Comparison of ENCODE assay signal across 11 cellular contexts in genomic region chr1:44636711-44637589, GRCh38. TPM values are rescaled to one million over a fixed set of nuclear protein-coding genes. Genes with fewer than 3 reads are reported as not detected.
DNase-seq lines count a peak whose midpoint lies in the region; FAIRE-seq and TF ChIP-seq lines count a peak whose summit lies in the region.
"Had no signal": no experiment of that assay in that cellular context is flagged by ENCODE, and none has a peak within 500 bp of the region (broad histone marks: within the 10 kb centered on the region; RNA-seq: fewer than 3 reads in every experiment).

No MANE protein-coding gene starts in this region.

- DNase-seq in activated CD4-positive, alpha-beta memory T cell treated with anti-CD3 and anti-CD28 coated beads for 36 hours: no peak
- no peak for DNase-seq in activated CD4-positive, alpha-beta memory T cell treated with anti-CD3 and anti-CD28 coated beads, Interleukin-2, amount 10 ng/mL, durations not matched to agents 7 days and 5 days
- DNase-seq in NCI-H524 treated with DMSO at 0.1 percent for 48 hours (lab: John Stamatoyannopoulos, UW) (peak; percentile 89), epithelial cell of esophagus (ENCODE audit: low read depth) (peak; percentile 84), hippocampal formation (lab: John Stamatoyannopoulos, UW) (no peak), RCC 7860 (ENCODE audit: low spot score) (no peak)
- DNase-seq in activated T-cell treated with anti-CD3 and anti-CD28 coated beads, Interleukin-2, amount 50 U/mL, for 1 hour: no peak
- DNase-seq: activated naive CD4-positive, alpha-beta T cell treated with anti-CD3 and anti-CD28 coated beads, Interleukin-2, amount 10 ng/mL, durations not matched to agents 7 days and 5 days had no signal

- no peaks in the 10 kb centered on the region for H3K9me3 ChIP-seq in skeletal muscle tissue (ENCODE audit: control insufficient read depth in 3 of 3, low read length in 3 of 3)
- H3K9me3 ChIP-seq: A549 had no signal

- H3K4me3 Mint-ChIP-seq in activated CD4-positive, alpha-beta memory T cell treated with anti-CD3 and anti-CD28 coated beads for 36 hours: no peak overlapping the region
- H3K4me3 Mint-ChIP-seq in activated CD4-positive, alpha-beta memory T cell treated with anti-CD3 and anti-CD28 coated beads, Interleukin-2, amount 10 ng/mL, durations not matched to agents 7 days and 5 days: no peak overlapping the region
- H3K4me3 Mint-ChIP-seq: activated naive CD4-positive, alpha-beta T cell treated with anti-CD3 and anti-CD28 coated beads, Interleukin-2, amount 10 ng/mL, durations not matched to agents 7 days and 5 days had no signal

- H3K4me3 ChIP-seq in epithelial cell of esophagus (ENCODE audit: low read length) (no peak overlapping the region), skeletal muscle tissue (ENCODE audit: low read length in 3 of 3) (no peak overlapping the region)
- H3K4me3 ChIP-seq: A549 had no signal

- H3K4me1 ChIP-seq in skeletal muscle tissue (ENCODE audit: control insufficient read depth in 3 of 3, insufficient read depth in 3 of 3, low read length in 3 of 3): peaks cover 81 to 96% (median 83%) of the 10 kb centered on the region in 3 donors

- no peaks in the 10 kb centered on the region for H3K9me3 Mint-ChIP-seq in activated CD4-positive, alpha-beta memory T cell treated with anti-CD3 and anti-CD28 coated beads for 36 hours
- no peaks in the 10 kb centered on the region for H3K9me3 Mint-ChIP-seq in activated CD4-positive, alpha-beta memory T cell treated with anti-CD3 and anti-CD28 coated beads, Interleukin-2, amount 10 ng/mL, durations not matched to agents 7 days and 5 days
- H3K9me3 Mint-ChIP-seq: activated naive CD4-positive, alpha-beta T cell treated with anti-CD3 and anti-CD28 coated beads, Interleukin-2, amount 10 ng/mL, durations not matched to agents 7 days and 5 days had no signal

- H3K4me1 Mint-ChIP-seq in activated CD4-positive, alpha-beta memory T cell treated with anti-CD3 and anti-CD28 coated beads for 36 hours (ENCODE audit: low read depth): peaks cover 26% of the 10 kb centered on the region
- H3K4me1 Mint-ChIP-seq in activated CD4-positive, alpha-beta memory T cell treated with anti-CD3 and anti-CD28 coated beads, Interleukin-2, amount 10 ng/mL, durations not matched to agents 7 days and 5 days: peaks cover 27% of the 10 kb centered on the region

- CTCF ChIA-PET in activated CD4-positive, alpha-beta memory T cell treated with anti-CD3 and anti-CD28 coated beads for 36 hours (lab: Charles Lee): interaction anchor here (0.7 to 6.9 kb wide), 2 partner anchors 15 to 589 kb away, joined by 3 to 65 read pairs; no protein-coding TSS in a partner anchor
- CTCF ChIA-PET in activated CD4-positive, alpha-beta memory T cell treated with anti-CD3 and anti-CD28 coated beads, Interleukin-2, amount 10 ng/mL, durations not matched to agents 7 days and 5 days (lab: Charles Lee): interaction anchor here (1.1 kb wide), 1 partner anchor 16 kb away, joined by 3 read pairs; no protein-coding TSS in a partner anchor

- peak overlapping the region; percentile 28 for H3K27ac Mint-ChIP-seq in activated CD4-positive, alpha-beta memory T cell treated with anti-CD3 and anti-CD28 coated beads for 36 hours
- no peak overlapping the region for H3K27ac Mint-ChIP-seq in activated CD4-positive, alpha-beta memory T cell treated with anti-CD3 and anti-CD28 coated beads, Interleukin-2, amount 10 ng/mL, durations not matched to agents 7 days and 5 days
- H3K27ac Mint-ChIP-seq: activated naive CD4-positive, alpha-beta T cell treated with anti-CD3 and anti-CD28 coated beads, Interleukin-2, amount 10 ng/mL, durations not matched to agents 7 days and 5 days had no signal

- peak overlapping the region; percentile 59 for H3K27ac ChIP-seq in skeletal muscle tissue (ENCODE audit: low read depth, low read length)
- H3K27ac ChIP-seq: A549 had no signal

- no peak for TF ChIP-seq CTCF in epithelial cell of esophagus (IDR thresholded peaks at IDR 0.05; ENCODE audit: insufficient read depth, low read depth, low read length, missing control alignments)

- peak overlapping the region in 2 of 3 donors; percentile 35 to 64 for H3K9ac ChIP-seq in skeletal muscle tissue (ENCODE audit: low read depth in 1 of 3, low read length in 3 of 3)

- H3K27me3 Mint-ChIP-seq in activated CD4-positive, alpha-beta memory T cell treated with anti-CD3 and anti-CD28 coated beads for 36 hours: no peaks in the 10 kb centered on the region
- H3K27me3 Mint-ChIP-seq in activated CD4-positive, alpha-beta memory T cell treated with anti-CD3 and anti-CD28 coated beads, Interleukin-2, amount 10 ng/mL, durations not matched to agents 7 days and 5 days: no peaks in the 10 kb centered on the region
- H3K27me3 Mint-ChIP-seq: activated naive CD4-positive, alpha-beta T cell treated with anti-CD3 and anti-CD28 coated beads, Interleukin-2, amount 10 ng/mL, durations not matched to agents 7 days and 5 days had no signal

- POLR2A ChIA-PET in activated CD4-positive, alpha-beta memory T cell treated with anti-CD3 and anti-CD28 coated beads for 36 hours (lab: Charles Lee): interaction anchor here (0.5 to 3.1 kb wide), 2 partner anchors 15 to 29 kb away, joined by 4 to 15 read pairs; no protein-coding TSS in a partner anchor
- POLR2A ChIA-PET in activated CD4-positive, alpha-beta memory T cell treated with anti-CD3 and anti-CD28 coated beads, Interleukin-2, amount 10 ng/mL, durations not matched to agents 7 days and 5 days (lab: Charles Lee): interaction anchor here (1.1 to 1.2 kb wide), 2 partner anchors 15 to 84 kb away, joined by 3 read pairs; no protein-coding TSS in a partner anchor

- intact Hi-C loops in activated CD4-positive, alpha-beta memory T cell treated with anti-CD3 and anti-CD28 coated beads for 36 hours (cut with micrococcal nuclease): loop anchor here (10.0 kb wide), 2 partner anchors 168 to 1682 kb away; partner anchors contain the start of genes BTBD19, DYNLT4, PLK3 and SLC2A1

- peaks cover 32% of the 10 kb centered on the region for H3K36me3 Mint-ChIP-seq in activated CD4-positive, alpha-beta memory T cell treated with anti-CD3 and anti-CD28 coated beads for 36 hours
- peaks cover 66% of the 10 kb centered on the region for H3K36me3 Mint-ChIP-seq in activated CD4-positive, alpha-beta memory T cell treated with anti-CD3 and anti-CD28 coated beads, Interleukin-2, amount 10 ng/mL, durations not matched to agents 7 days and 5 days (ENCODE audit: low read depth)

- H3K36me3 ChIP-seq in skeletal muscle tissue (ENCODE audit: control insufficient read depth in 3 of 3, insufficient read depth in 3 of 3, low read length in 3 of 3): peaks cover 43 to 63% (median 45%) of the 10 kb centered on the region in 3 donors

- no peaks in the 10 kb centered on the region for H3K27me3 ChIP-seq in skeletal muscle tissue (ENCODE audit: control insufficient read depth in 3 of 3, insufficient read depth in 3 of 3, low read length in 3 of 3)

- FAIRE-seq in RCC 7860 (lab: Jason Lieb, UNC): no peak
- FAIRE-seq: A549 had no signal

RNA-seq across cellular contexts. Expression of gene TMEM53, which starts 37.3 kb away (rescaled TPM):
- total RNA-seq in activated CD4-positive, alpha-beta memory T cell treated with anti-CD3 and anti-CD28 coated beads for 36 hours: 1 to 10 TPM; 5.1 to 6.5 TPM
- total RNA-seq in activated CD4-positive, alpha-beta memory T cell treated with anti-CD3 and anti-CD28 coated beads, Interleukin-2, amount 10 ng/mL, durations not matched to agents 7 days and 5 days: 1 to 10 TPM; 4.3 to 5.6 TPM
- total RNA-seq in skeletal muscle tissue: 3.1 TPM

RNA-seq across cellular contexts. Expression of gene ARMH1, which starts 37.6 kb away (rescaled TPM):
- 100 to 1,000 TPM; 134 to 141 TPM for total RNA-seq in activated CD4-positive, alpha-beta memory T cell treated with anti-CD3 and anti-CD28 coated beads for 36 hours
- 10 to 100 TPM; 20.8 to 21.2 TPM for total RNA-seq in activated CD4-positive, alpha-beta memory T cell treated with anti-CD3 and anti-CD28 coated beads, Interleukin-2, amount 10 ng/mL, durations not matched to agents 7 days and 5 days
- 0.52 TPM for total RNA-seq in skeletal muscle tissue
- total RNA-seq: Daoy had no signal

Comparison
In these comparisons a context has a peak if more than half of its experiments do, and no peak if none do; other contexts are left out.
1. DNase-seq: peak in NCI-H524 treated with DMSO at 0.1 percent for 48 hours (single experiment) and epithelial cell of esophagus (single experiment); none in activated CD4-positive, alpha-beta memory T cell treated with anti-CD3 and anti-CD28 coated beads for 36 hours (single experiment), activated CD4-positive, alpha-beta memory T cell treated with anti-CD3 and anti-CD28 coated beads, Interleukin-2, amount 10 ng/mL, durations not matched to agents 7 days and 5 days (single experiment), activated T-cell treated with anti-CD3 and anti-CD28 coated beads, Interleukin-2, amount 50 U/mL, for 1 hour (single experiment), hippocampal formation (0 of 2) and RCC 7860 (single experiment).
2. RNA of gene ARMH1, which starts 37.6 kb away (total RNA-seq): 134 to 141 TPM in activated CD4-positive, alpha-beta memory T cell treated with anti-CD3 and anti-CD28 coated beads for 36 hours and 20.8 to 21.2 TPM in activated CD4-positive, alpha-beta memory T cell treated with anti-CD3 and anti-CD28 coated beads, Interleukin-2, amount 10 ng/mL, durations not matched to agents 7 days and 5 days; 0.52 TPM in skeletal muscle tissue (single experiment); every median in the first group is over 10 times any median in the second.